Comparison of ENCODE assay signal across 8 cellular contexts in genomic region chr13:77326905-77327604, GRCh38. TPM values are rescaled to one million over a fixed set of nuclear protein-coding genes. Genes with fewer than 3 reads are reported as not detected.
DNase-seq lines count a peak whose midpoint lies in the region; ATAC-seq and TF ChIP-seq lines count a peak whose summit lies in the region.

A gene with protein sequence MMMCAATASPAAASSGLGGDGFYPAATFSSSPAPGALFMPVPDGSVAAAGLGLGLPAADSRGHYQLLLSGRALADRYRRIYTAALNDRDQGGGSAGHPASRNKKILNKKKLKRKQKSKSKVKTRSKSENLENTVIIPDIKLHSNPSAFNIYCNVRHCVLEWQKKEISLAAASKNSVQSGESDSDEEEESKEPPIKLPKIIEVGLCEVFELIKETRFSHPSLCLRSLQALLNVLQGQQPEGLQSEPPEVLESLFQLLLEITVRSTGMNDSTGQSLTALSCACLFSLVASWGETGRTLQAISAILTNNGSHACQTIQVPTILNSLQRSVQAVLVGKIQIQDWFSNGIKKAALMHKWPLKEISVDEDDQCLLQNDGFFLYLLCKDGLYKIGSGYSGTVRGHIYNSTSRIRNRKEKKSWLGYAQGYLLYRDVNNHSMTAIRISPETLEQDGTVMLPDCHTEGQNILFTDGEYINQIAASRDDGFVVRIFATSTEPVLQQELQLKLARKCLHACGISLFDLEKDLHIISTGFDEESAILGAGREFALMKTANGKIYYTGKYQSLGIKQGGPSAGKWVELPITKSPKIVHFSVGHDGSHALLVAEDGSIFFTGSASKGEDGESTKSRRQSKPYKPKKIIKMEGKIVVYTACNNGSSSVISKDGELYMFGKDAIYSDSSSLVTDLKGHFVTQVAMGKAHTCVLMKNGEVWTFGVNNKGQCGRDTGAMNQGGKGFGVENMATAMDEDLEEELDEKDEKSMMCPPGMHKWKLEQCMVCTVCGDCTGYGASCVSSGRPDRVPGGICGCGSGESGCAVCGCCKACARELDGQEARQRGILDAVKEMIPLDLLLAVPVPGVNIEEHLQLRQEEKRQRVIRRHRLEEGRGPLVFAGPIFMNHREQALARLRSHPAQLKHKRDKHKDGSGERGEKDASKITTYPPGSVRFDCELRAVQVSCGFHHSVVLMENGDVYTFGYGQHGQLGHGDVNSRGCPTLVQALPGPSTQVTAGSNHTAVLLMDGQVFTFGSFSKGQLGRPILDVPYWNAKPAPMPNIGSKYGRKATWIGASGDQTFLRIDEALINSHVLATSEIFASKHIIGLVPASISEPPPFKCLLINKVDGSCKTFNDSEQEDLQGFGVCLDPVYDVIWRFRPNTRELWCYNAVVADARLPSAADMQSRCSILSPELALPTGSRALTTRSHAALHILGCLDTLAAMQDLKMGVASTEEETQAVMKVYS (N-terminal part only) (minus strand): TSS chr13:77327094. CDS start chr13:77326775, 319 bp downstream.

- peak within 1 kb of the TSS; percentile 99 for H3K4me3 ChIP-seq in GM08714 (ENCODE audit: low read length)
- peak within 1 kb of the TSS; percentile 88 for H3K4me3 ChIP-seq in thoracic aorta

- no peaks in the 10 kb centered on the region for H3K27me3 Mint-ChIP-seq in activated naive CD8-positive, alpha-beta T cell

- H3K36me3 Mint-ChIP-seq in activated naive CD8-positive, alpha-beta T cell = no peaks in the 10 kb centered on the region

- no peaks in the 10 kb centered on the region for H3K36me3 ChIP-seq in thoracic aorta

- no peaks in the 10 kb centered on the region for H3K27me3 ChIP-seq in thoracic aorta (replicated peaks; ENCODE audit: insufficient read depth)

- peak within 1 kb of the TSS; percentile 97 for H3K4me3 Mint-ChIP-seq in activated naive CD8-positive, alpha-beta T cell

- ATAC-seq in HG02623 (IDR thresholded peaks at IDR 0.05; ENCODE audit: unreplicated experiment) = peak; percentile 43
- peak; percentile 98 for ATAC-seq in omental fat pad (ENCODE audit: low FRiP score)
- ATAC-seq in thoracic aorta (ENCODE audit: insufficient number of reproducible peaks, low FRiP score, low read depth) = peak; percentile 86

- no peaks in the 10 kb centered on the region for H3K9me3 Mint-ChIP-seq in activated naive CD8-positive, alpha-beta T cell (ENCODE audit: low read depth)

- H3K4me1 ChIP-seq in thoracic aorta (ENCODE audit: control insufficient read depth in 1 of 2, low read depth in 2 of 2) = peaks cover 21 to 54% of the 10 kb centered on the region in 2 donors

- H3K27ac Mint-ChIP-seq in activated naive CD8-positive, alpha-beta T cell = peak within 1 kb of the TSS; percentile 97

- no peaks in the 10 kb centered on the region for H3K9me3 ChIP-seq in thoracic aorta

- peak within 1 kb of the TSS; percentile 81 to 82 for H3K27ac ChIP-seq in thoracic aorta

- TF ChIP-seq CTCF in omental fat pad (IDR thresholded peaks at IDR 0.05) (no peak), thoracic aorta (IDR thresholded peaks at IDR 0.05) (no peak)

- H3K4me1 Mint-ChIP-seq in activated naive CD8-positive, alpha-beta T cell (ENCODE audit: low read depth) = peaks cover 66% of the 10 kb centered on the region

- DNase-seq in NCI-H1105 (lab: John Stamatoyannopoulos, UW) = peak; percentile 93
- DNase-seq in SKM-1 treated with dmso at 0.1 percent for 144 hours (lab: John Stamatoyannopoulos, UW; ENCODE audit: unreplicated experiment) = peak; percentile 95
- peak; percentile 99 for DNase-seq in glomerular visceral epithelial cell (ENCODE audit: extremely low spot score)
- peak; percentile 87 for DNase-seq in omental fat pad (ENCODE audit: low spot score)
- peak; percentile 90 for DNase-seq in thoracic aorta (ENCODE audit: low spot score)

RNA-seq across cellular contexts. Expression of the gene that starts here (rescaled TPM):
- total RNA-seq in omental fat pad (100 to 1,000 TPM; 152 to 277 (median 223) TPM), thoracic aorta (100 to 1,000 TPM; 135 to 139 TPM)

Comparison
In these comparisons a context has a peak if more than half of its experiments do, and no peak if none do; other contexts are left out.
1. Peak in every context shown above with its lines: DNase-seq, ATAC-seq, H3K4me3 ChIP-seq and H3K27ac ChIP-seq.
2. ATAC-seq: peak in every context shown above with its lines; median percentile 98 in omental fat pad; 86 in thoracic aorta; 43 in HG02623.